40 cellular contexts compared by ENCODE assay signal in genomic region chr5:54709096-54709495, GRCh38.
"Had no signal": no experiment of that assay in that cellular context is flagged by ENCODE, and none has a peak within 500 bp of the region (broad histone marks: within the 10 kb centered on the region; RNA-seq: fewer than 3 reads in every experiment).

No MANE protein-coding gene starts in this region.

- H3K9me3 Mint-ChIP-seq: activated B cell treated with CpG ODN at 0.5 μM for 24 hours; activated naive CD4-positive, alpha-beta T cell treated with anti-CD3 and anti-CD28 coated beads, Interleukin-2, amount 50 U/mL, for 24 hours; activated T-cell treated with anti-CD3 and anti-CD28 coated beads, Interleukin-2, amount 50 U/mL, for 24 hours had no signal

- H3K4me3 ChIP-seq: ascending aorta, body of pancreas, cardiac muscle cell had no signal

- H3K36me3 ChIP-seq: ascending aorta, brain microvascular endothelial cell, cardiac muscle cell had no signal

- H3K27me3 Mint-ChIP-seq: activated CD4-positive, alpha-beta T cell treated with anti-CD3 and anti-CD28 coated beads for 36 hours; activated naive CD4-positive, alpha-beta T cell treated with anti-CD3 and anti-CD28 coated beads, Interleukin-2, amount 50 U/mL, for 24 hours; activated naive CD8-positive, alpha-beta T cell; activated naive CD8-positive, alpha-beta T cell treated with anti-CD3 and anti-CD28 coated beads, Interleukin-2, amount 50 U/mL, for 24 hours; activated T-cell treated with anti-CD3 and anti-CD28 coated beads, Interleukin-2, amount 50 U/mL, for 24 hours; central memory CD8-positive, alpha-beta T cell had no signal

- H3K27me3 ChIP-seq: ascending aorta, body of pancreas, brain microvascular endothelial cell, cardiac muscle cell had no signal

- H3K4me1 ChIP-seq: body of pancreas had no signal

- FAIRE-seq: bronchial epithelial cell, TTC549 had no signal

- H3K4me1 Mint-ChIP-seq: activated CD4-positive, alpha-beta T cell treated with anti-CD3 and anti-CD28 coated beads for 36 hours; activated naive CD4-positive, alpha-beta T cell treated with anti-CD3 and anti-CD28 coated beads, Interleukin-2, amount 10 ng/mL, durations not matched to agents 7 days and 5 days; activated naive CD8-positive, alpha-beta T cell treated with anti-CD3 and anti-CD28 coated beads, Interleukin-2, amount 10 ng/mL, durations not matched to agents 7 days and 5 days had no signal

- DNase-seq: activated B cell treated with CpG ODN at 0.5 μM for 24 hours; activated CD4-positive, alpha-beta memory T cell treated with anti-CD3 and anti-CD28 coated beads, Interleukin-2, amount 10 ng/mL, durations not matched to agents 7 days and 5 days; activated CD4-positive, alpha-beta T cell treated with anti-CD3 and anti-CD28 coated beads for 1 hour; activated CD4-positive, alpha-beta T cell treated with anti-CD3 and anti-CD28 coated beads for 36 hours; activated CD4-positive, alpha-beta T cell treated with anti-CD3 and anti-CD28 coated beads for 48 hours; activated CD4-positive, alpha-beta T cell treated with anti-CD3 and anti-CD28 coated beads, Interleukin-2, amount 10 ng/mL, durations not matched to agents 7 days and 5 days; activated CD4-positive, alpha-beta T cell treated with anti-CD3 and anti-CD28 coated beads, Interleukin-2, amount 50 U/mL, for 48 hours; activated CD8-positive, alpha-beta memory T cell treated with anti-CD3 and anti-CD28 coated beads for 24 hours; activated CD8-positive, alpha-beta memory T cell treated with anti-CD3 and anti-CD28 coated beads, Interleukin-2, amount 10 ng/mL, durations not matched to agents 7 days and 5 days; activated CD8-positive, alpha-beta memory T cell treated with anti-CD3 and anti-CD28 coated beads, Interleukin-2, amount 50 U/mL, for 48 hours; activated CD8-positive, alpha-beta T cell treated with anti-CD3 and anti-CD28 coated beads, Interleukin-2, amount 10 ng/mL, durations not matched to agents 7 days and 5 days; activated effector memory CD4-positive, alpha-beta T cell treated with Interleukin-2 at 50 U/mL for 16 hours; activated gamma-delta T cell; activated naive CD4-positive, alpha-beta T cell treated with anti-CD3 and anti-CD28 coated beads, Interleukin-2, amount 10 ng/mL, durations not matched to agents 7 days and 5 days; activated naive CD4-positive, alpha-beta T cell treated with Interleukin-2 at 50 U/mL for 16 hours; activated naive CD8-positive, alpha-beta T cell treated with anti-CD3 and anti-CD28 coated beads, Interleukin-2, amount 10 ng/mL, durations not matched to agents 7 days and 5 days; activated naive CD8-positive, alpha-beta T cell treated with anti-CD3 and anti-CD28 coated beads, Interleukin-2, amount 50 U/mL, for 24 hours; activated T-cell treated with anti-CD3 and anti-CD28 coated beads, Interleukin-2, amount 50 U/mL, for 24 hours; activated T-cell treated with anti-CD3 and anti-CD28 coated beads, Interleukin-2, amount 50 U/mL, for 48 hours; amygdala; anterior cingulate cortex; body of pancreas; brain microvascular endothelial cell; caudate nucleus; cerebellar nuclear complex; T-helper 1 cell; T-helper 2 cell; T-helper 9 cell had no signal

- H3K36me3 Mint-ChIP-seq: activated naive CD4-positive, alpha-beta T cell treated with anti-CD3 and anti-CD28 coated beads, Interleukin-2, amount 50 U/mL, for 24 hours had no signal

- H3K9me3 ChIP-seq: ascending aorta, body of pancreas had no signal

- H3K4me3 Mint-ChIP-seq: activated B cell treated with CpG ODN at 0.5 μM for 24 hours; activated CD4-positive, alpha-beta memory T cell treated with anti-CD3 and anti-CD28 coated beads, Interleukin-2, amount 10 ng/mL, durations not matched to agents 7 days and 5 days; activated CD4-positive, alpha-beta T cell treated with anti-CD3 and anti-CD28 coated beads for 36 hours; activated CD4-positive, alpha-beta T cell treated with anti-CD3 and anti-CD28 coated beads, Interleukin-2, amount 10 ng/mL, durations not matched to agents 7 days and 5 days; activated CD8-positive, alpha-beta memory T cell treated with anti-CD3 and anti-CD28 coated beads, Interleukin-2, amount 10 ng/mL, durations not matched to agents 7 days and 5 days; activated CD8-positive, alpha-beta T cell treated with anti-CD3 and anti-CD28 coated beads, Interleukin-2, amount 10 ng/mL, durations not matched to agents 7 days and 5 days; activated naive CD4-positive, alpha-beta T cell treated with anti-CD3 and anti-CD28 coated beads, Interleukin-2, amount 10 ng/mL, durations not matched to agents 7 days and 5 days; activated naive CD4-positive, alpha-beta T cell treated with anti-CD3 and anti-CD28 coated beads, Interleukin-2, amount 50 U/mL, for 24 hours; activated naive CD8-positive, alpha-beta T cell; activated naive CD8-positive, alpha-beta T cell treated with anti-CD3 and anti-CD28 coated beads, Interleukin-2, amount 10 ng/mL, durations not matched to agents 7 days and 5 days; activated naive CD8-positive, alpha-beta T cell treated with anti-CD3 and anti-CD28 coated beads, Interleukin-2, amount 50 U/mL, for 24 hours; activated T-cell treated with anti-CD3 and anti-CD28 coated beads, Interleukin-2, amount 50 U/mL, for 24 hours; central memory CD8-positive, alpha-beta T cell; T-helper 1 cell treated with Interleukin-12 subunit alpha and Interleukin-12 subunit beta and Interleukin-4 antibody, amounts not matched to agents 30 μg/mL and 1 μg/mL, for 36 hours; T-helper 2 cell treated with Interferon-gamma antibody and Interleukin-4, amounts not matched to agents 5 μg/mL and 100 μg/mL, for 36 hours had no signal

- ATAC-seq: activated CD4-positive, alpha-beta T cell treated with anti-CD3 and anti-CD28 coated beads for 36 hours; activated CD4-positive, CD25-positive, alpha-beta regulatory T cell treated with anti-CD3 and anti-CD28 coated beads, Interleukin-2, amount 50 U/mL, for 24 hours; activated CD8-positive, alpha-beta memory T cell treated with anti-CD3 and anti-CD28 coated beads, Interleukin-2, amount 10 ng/mL, durations not matched to agents 7 days and 5 days; activated CD8-positive, alpha-beta T cell treated with anti-CD3 and anti-CD28 coated beads, Interleukin-2, amount 10 ng/mL, durations not matched to agents 7 days and 5 days; activated naive CD8-positive, alpha-beta T cell treated with anti-CD3 and anti-CD28 coated beads, Interleukin-2, amount 50 U/mL, for 24 hours; body of pancreas had no signal

- H3K27ac ChIP-seq: ascending aorta, body of pancreas, brain microvascular endothelial cell, cardiac muscle cell, VCaP had no signal

- H3K27ac Mint-ChIP-seq: activated B cell treated with CpG ODN at 0.5 μM for 24 hours; activated CD4-positive, alpha-beta memory T cell treated with anti-CD3 and anti-CD28 coated beads, Interleukin-2, amount 10 ng/mL, durations not matched to agents 7 days and 5 days; activated CD4-positive, alpha-beta T cell treated with anti-CD3 and anti-CD28 coated beads for 36 hours; activated CD4-positive, alpha-beta T cell treated with anti-CD3 and anti-CD28 coated beads, Interleukin-2, amount 10 ng/mL, durations not matched to agents 7 days and 5 days; activated CD8-positive, alpha-beta memory T cell treated with anti-CD3 and anti-CD28 coated beads, Interleukin-2, amount 10 ng/mL, durations not matched to agents 7 days and 5 days; activated CD8-positive, alpha-beta T cell treated with anti-CD3 and anti-CD28 coated beads, Interleukin-2, amount 10 ng/mL, durations not matched to agents 7 days and 5 days; activated naive CD4-positive, alpha-beta T cell treated with anti-CD3 and anti-CD28 coated beads, Interleukin-2, amount 10 ng/mL, durations not matched to agents 7 days and 5 days; activated naive CD4-positive, alpha-beta T cell treated with anti-CD3 and anti-CD28 coated beads, Interleukin-2, amount 50 U/mL, for 24 hours; activated naive CD8-positive, alpha-beta T cell; activated naive CD8-positive, alpha-beta T cell treated with anti-CD3 and anti-CD28 coated beads, Interleukin-2, amount 10 ng/mL, durations not matched to agents 7 days and 5 days; activated naive CD8-positive, alpha-beta T cell treated with anti-CD3 and anti-CD28 coated beads, Interleukin-2, amount 50 U/mL, for 24 hours; activated T-cell treated with anti-CD3 and anti-CD28 coated beads, Interleukin-2, amount 50 U/mL, for 24 hours; activated T-helper 2 cell treated with anti-CD3 and anti-CD28 coated beads, Interferon-gamma antibody, Interleukin-2, Interleukin-4, amounts not matched to agents 10 μg/mL and 5 μg/mL and 100 μg/mL, durations not matched to agents 14 hours and 24 hours and 36 hours; T-helper 1 cell treated with Interleukin-12 subunit alpha and Interleukin-12 subunit beta and Interleukin-4 antibody, amounts not matched to agents 30 μg/mL and 1 μg/mL, for 36 hours; T-helper 2 cell treated with Interferon-gamma antibody and Interleukin-4, amounts not matched to agents 5 μg/mL and 100 μg/mL, for 36 hours had no signal
